In the genomic region with DNA sequence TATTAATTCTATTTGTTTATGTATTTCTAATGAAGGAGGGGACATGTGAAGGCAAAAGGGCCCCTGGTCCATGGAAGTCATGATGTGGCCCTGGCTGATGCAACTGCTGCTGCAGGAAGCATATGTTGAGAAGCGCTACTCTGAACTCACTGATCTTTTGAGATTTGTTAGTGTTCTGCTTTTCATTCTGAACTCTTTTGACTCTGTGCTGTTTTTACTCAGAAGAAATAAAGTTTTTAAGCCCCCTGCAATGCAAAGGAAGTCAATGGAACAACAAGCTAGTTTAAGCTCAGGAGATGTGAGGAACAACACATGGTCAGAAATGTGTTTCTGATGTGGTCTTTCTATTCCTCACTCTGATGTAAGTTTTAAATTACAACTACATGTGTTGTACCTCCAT, we compare ENCODE assay signal across 1 cellular context.
TF ChIP-seq lines count a peak whose summit lies in the region.

No MANE protein-coding gene starts in this region.

TF ChIP-seq in K562, 482 proteins besides CTCF, POLR2A, EP300 and RAD21 (continued from another document and continues in another):
- TF ChIP-seq, protein P1, sequence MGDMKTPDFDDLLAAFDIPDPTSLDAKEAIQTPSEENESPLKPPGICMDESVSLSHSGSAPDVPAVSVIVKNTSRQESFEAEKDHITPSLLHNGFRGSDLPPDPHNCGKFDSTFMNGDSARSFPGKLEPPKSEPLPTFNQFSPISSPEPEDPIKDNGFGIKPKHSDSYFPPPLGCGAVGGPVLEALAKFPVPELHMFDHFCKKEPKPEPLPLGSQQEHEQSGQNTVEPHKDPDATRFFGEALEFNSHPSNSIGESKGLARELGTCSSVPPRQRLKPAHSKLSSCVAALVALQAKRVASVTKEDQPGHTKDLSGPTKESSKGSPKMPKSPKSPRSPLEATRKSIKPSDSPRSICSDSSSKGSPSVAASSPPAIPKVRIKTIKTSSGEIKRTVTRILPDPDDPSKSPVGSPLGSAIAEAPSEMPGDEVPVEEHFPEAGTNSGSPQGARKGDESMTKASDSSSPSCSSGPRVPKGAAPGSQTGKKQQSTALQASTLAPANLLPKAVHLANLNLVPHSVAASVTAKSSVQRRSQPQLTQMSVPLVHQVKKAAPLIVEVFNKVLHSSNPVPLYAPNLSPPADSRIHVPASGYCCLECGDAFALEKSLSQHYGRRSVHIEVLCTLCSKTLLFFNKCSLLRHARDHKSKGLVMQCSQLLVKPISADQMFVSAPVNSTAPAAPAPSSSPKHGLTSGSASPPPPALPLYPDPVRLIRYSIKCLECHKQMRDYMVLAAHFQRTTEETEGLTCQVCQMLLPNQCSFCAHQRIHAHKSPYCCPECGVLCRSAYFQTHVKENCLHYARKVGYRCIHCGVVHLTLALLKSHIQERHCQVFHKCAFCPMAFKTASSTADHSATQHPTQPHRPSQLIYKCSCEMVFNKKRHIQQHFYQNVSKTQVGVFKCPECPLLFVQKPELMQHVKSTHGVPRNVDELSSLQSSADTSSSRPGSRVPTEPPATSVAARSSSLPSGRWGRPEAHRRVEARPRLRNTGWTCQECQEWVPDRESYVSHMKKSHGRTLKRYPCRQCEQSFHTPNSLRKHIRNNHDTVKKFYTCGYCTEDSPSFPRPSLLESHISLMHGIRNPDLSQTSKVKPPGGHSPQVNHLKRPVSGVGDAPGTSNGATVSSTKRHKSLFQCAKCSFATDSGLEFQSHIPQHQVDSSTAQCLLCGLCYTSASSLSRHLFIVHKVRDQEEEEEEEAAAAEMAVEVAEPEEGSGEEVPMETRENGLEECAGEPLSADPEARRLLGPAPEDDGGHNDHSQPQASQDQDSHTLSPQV (IDR thresholded peaks at IDR 0.05) = 0 out of 2 replicates have a peak, but pooled peaks have one; percentile 40
- TF ChIP-seq L3MBTL2 (IDR thresholded peaks at IDR 0.05) (peak; percentile 62), ETV1 (tag; conservative IDR thresholded peaks at IDR 0.05; ENCODE audit: low read depth) (0 out of 2 replicates have a peak, but pooled peaks have one; percentile 12), TRIM24 (IDR thresholded peaks at IDR 0.05) (peak in 1 of 2 experiments; percentile 24; a peak in 1 of 4 replicates), SMAD4 (CRISPR knock-in tag; conservative IDR thresholded peaks at IDR 0.05) (peak; percentile 55; the same call in 1 of the 2 replicates), ZSCAN32 (CRISPR knock-in tag; IDR thresholded peaks at IDR 0.05) (peak; percentile 54; the same call in 1 of the 2 replicates), ZNF584 (CRISPR knock-in tag; IDR thresholded peaks at IDR 0.05; ENCODE audit: low read depth) (peak; percentile 44; the same call in 1 of the 2 replicates), CTBP1 (IDR thresholded peaks at IDR 0.05; ENCODE audit: borderline replicate concordance) (0 out of 2 replicates have a peak, but pooled peaks have one; percentile 13), MYC (IDR thresholded peaks at IDR 0.05; ENCODE audit: low read depth, low read length) (peak; percentile 57; the same call in 1 of the 2 replicates), MYC (CRISPR knock-in tag; IDR thresholded peaks at IDR 0.05; ENCODE audit: borderline replicate concordance, low read depth) (no peak)
- TF ChIP-seq, protein P2, sequence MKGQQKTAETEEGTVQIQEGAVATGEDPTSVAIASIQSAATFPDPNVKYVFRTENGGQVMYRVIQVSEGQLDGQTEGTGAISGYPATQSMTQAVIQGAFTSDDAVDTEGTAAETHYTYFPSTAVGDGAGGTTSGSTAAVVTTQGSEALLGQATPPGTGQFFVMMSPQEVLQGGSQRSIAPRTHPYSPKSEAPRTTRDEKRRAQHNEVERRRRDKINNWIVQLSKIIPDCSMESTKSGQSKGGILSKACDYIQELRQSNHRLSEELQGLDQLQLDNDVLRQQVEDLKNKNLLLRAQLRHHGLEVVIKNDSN (CRISPR knock-in tag; IDR thresholded peaks at IDR 0.05) = no peak
- TF ChIP-seq, protein P3, sequence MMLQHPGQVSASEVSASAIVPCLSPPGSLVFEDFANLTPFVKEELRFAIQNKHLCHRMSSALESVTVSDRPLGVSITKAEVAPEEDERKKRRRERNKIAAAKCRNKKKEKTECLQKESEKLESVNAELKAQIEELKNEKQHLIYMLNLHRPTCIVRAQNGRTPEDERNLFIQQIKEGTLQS (IDR thresholded peaks at IDR 0.05) = peak; percentile 80; the same call in 1 of the 2 replicates
- TF ChIP-seq, protein P3 (CRISPR knock-in tag; conservative IDR thresholded peaks at IDR 0.05) = no peak
- TF ChIP-seq, protein P4, sequence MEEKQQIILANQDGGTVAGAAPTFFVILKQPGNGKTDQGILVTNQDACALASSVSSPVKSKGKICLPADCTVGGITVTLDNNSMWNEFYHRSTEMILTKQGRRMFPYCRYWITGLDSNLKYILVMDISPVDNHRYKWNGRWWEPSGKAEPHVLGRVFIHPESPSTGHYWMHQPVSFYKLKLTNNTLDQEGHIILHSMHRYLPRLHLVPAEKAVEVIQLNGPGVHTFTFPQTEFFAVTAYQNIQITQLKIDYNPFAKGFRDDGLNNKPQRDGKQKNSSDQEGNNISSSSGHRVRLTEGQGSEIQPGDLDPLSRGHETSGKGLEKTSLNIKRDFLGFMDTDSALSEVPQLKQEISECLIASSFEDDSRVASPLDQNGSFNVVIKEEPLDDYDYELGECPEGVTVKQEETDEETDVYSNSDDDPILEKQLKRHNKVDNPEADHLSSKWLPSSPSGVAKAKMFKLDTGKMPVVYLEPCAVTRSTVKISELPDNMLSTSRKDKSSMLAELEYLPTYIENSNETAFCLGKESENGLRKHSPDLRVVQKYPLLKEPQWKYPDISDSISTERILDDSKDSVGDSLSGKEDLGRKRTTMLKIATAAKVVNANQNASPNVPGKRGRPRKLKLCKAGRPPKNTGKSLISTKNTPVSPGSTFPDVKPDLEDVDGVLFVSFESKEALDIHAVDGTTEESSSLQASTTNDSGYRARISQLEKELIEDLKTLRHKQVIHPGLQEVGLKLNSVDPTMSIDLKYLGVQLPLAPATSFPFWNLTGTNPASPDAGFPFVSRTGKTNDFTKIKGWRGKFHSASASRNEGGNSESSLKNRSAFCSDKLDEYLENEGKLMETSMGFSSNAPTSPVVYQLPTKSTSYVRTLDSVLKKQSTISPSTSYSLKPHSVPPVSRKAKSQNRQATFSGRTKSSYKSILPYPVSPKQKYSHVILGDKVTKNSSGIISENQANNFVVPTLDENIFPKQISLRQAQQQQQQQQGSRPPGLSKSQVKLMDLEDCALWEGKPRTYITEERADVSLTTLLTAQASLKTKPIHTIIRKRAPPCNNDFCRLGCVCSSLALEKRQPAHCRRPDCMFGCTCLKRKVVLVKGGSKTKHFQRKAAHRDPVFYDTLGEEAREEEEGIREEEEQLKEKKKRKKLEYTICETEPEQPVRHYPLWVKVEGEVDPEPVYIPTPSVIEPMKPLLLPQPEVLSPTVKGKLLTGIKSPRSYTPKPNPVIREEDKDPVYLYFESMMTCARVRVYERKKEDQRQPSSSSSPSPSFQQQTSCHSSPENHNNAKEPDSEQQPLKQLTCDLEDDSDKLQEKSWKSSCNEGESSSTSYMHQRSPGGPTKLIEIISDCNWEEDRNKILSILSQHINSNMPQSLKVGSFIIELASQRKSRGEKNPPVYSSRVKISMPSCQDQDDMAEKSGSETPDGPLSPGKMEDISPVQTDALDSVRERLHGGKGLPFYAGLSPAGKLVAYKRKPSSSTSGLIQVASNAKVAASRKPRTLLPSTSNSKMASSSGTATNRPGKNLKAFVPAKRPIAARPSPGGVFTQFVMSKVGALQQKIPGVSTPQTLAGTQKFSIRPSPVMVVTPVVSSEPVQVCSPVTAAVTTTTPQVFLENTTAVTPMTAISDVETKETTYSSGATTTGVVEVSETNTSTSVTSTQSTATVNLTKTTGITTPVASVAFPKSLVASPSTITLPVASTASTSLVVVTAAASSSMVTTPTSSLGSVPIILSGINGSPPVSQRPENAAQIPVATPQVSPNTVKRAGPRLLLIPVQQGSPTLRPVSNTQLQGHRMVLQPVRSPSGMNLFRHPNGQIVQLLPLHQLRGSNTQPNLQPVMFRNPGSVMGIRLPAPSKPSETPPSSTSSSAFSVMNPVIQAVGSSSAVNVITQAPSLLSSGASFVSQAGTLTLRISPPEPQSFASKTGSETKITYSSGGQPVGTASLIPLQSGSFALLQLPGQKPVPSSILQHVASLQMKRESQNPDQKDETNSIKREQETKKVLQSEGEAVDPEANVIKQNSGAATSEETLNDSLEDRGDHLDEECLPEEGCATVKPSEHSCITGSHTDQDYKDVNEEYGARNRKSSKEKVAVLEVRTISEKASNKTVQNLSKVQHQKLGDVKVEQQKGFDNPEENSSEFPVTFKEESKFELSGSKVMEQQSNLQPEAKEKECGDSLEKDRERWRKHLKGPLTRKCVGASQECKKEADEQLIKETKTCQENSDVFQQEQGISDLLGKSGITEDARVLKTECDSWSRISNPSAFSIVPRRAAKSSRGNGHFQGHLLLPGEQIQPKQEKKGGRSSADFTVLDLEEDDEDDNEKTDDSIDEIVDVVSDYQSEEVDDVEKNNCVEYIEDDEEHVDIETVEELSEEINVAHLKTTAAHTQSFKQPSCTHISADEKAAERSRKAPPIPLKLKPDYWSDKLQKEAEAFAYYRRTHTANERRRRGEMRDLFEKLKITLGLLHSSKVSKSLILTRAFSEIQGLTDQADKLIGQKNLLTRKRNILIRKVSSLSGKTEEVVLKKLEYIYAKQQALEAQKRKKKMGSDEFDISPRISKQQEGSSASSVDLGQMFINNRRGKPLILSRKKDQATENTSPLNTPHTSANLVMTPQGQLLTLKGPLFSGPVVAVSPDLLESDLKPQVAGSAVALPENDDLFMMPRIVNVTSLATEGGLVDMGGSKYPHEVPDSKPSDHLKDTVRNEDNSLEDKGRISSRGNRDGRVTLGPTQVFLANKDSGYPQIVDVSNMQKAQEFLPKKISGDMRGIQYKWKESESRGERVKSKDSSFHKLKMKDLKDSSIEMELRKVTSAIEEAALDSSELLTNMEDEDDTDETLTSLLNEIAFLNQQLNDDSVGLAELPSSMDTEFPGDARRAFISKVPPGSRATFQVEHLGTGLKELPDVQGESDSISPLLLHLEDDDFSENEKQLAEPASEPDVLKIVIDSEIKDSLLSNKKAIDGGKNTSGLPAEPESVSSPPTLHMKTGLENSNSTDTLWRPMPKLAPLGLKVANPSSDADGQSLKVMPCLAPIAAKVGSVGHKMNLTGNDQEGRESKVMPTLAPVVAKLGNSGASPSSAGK (IDR thresholded peaks at IDR 0.05) = peak; percentile 65
- TF ChIP-seq, protein P5, sequence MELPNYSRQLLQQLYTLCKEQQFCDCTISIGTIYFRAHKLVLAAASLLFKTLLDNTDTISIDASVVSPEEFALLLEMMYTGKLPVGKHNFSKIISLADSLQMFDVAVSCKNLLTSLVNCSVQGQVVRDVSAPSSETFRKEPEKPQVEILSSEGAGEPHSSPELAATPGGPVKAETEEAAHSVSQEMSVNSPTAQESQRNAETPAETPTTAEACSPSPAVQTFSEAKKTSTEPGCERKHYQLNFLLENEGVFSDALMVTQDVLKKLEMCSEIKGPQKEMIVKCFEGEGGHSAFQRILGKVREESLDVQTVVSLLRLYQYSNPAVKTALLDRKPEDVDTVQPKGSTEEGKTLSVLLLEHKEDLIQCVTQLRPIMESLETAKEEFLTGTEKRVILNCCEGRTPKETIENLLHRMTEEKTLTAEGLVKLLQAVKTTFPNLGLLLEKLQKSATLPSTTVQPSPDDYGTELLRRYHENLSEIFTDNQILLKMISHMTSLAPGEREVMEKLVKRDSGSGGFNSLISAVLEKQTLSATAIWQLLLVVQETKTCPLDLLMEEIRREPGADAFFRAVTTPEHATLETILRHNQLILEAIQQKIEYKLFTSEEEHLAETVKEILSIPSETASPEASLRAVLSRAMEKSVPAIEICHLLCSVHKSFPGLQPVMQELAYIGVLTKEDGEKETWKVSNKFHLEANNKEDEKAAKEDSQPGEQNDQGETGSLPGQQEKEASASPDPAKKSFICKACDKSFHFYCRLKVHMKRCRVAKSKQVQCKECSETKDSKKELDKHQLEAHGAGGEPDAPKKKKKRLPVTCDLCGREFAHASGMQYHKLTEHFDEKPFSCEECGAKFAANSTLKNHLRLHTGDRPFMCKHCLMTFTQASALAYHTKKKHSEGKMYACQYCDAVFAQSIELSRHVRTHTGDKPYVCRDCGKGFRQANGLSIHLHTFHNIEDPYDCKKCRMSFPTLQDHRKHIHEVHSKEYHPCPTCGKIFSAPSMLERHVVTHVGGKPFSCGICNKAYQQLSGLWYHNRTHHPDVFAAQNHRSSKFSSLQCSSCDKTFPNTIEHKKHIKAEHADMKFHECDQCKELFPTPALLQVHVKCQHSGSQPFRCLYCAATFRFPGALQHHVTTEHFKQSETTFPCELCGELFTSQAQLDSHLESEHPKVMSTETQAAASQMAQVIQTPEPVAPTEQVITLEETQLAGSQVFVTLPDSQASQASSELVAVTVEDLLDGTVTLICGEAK (IDR thresholded peaks at IDR 0.05) = peak; percentile 71
- TF ChIP-seq, protein P5 (CRISPR knock-in tag; IDR thresholded peaks at IDR 0.05) = no peak
- TF ChIP-seq, protein P6, sequence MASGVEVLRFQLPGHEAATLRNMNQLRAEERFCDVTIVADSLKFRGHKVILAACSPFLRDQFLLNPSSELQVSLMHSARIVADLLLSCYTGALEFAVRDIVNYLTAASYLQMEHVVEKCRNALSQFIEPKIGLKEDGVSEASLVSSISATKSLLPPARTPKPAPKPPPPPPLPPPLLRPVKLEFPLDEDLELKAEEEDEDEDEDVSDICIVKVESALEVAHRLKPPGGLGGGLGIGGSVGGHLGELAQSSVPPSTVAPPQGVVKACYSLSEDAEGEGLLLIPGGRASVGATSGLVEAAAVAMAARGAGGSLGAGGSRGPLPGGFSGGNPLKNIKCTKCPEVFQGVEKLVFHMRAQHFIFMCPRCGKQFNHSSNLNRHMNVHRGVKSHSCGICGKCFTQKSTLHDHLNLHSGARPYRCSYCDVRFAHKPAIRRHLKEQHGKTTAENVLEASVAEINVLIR (CRISPR knock-in tag; IDR thresholded peaks at IDR 0.05) = no peak
